ENCODE assay signal across 20 cellular contexts in the genomic region with DNA sequence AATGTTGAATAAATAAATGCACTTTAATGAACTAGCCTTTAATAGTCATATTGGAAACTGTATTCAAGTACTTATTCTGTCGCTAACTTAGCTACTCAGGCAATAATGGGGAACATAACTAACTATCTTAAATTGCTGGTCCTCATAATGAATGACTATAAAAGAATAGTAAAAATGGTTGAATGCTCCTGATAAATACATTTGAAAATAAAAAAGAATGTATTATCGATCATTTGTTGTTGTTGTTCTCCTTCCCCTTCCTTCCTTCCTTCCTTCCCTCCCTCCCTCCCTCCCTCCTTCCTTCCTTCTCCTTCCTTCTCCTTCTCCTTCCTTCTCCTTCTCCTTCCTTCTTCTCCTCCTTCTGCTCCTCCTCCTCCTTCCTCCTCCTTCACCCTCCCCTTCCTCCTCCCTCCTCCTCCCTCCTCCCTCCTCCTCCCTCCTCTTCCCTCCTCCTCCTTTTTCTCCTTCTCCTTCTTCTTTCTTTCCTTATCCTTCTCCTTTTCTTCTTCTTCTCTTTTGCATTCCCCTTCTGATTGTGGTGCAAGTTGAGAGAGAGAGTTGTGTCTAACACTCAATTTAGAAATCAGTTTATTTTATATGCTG.
DNase-seq lines count a peak whose midpoint lies in the region; ATAC-seq, FAIRE-seq and TF ChIP-seq lines count a peak whose summit lies in the region.
"Had no signal": no experiment of that assay in that cellular context is flagged by ENCODE, and none has a peak within 500 bp of the region (broad histone marks: within the 10 kb centered on the region; RNA-seq: fewer than 3 reads in every experiment).

No MANE protein-coding gene starts in this region.

- H3K9me1 ChIP-seq in IMR-90 (ENCODE audit: insufficient read depth, low read length) (0 out of 2 replicates have a peak, but pooled peaks cover 2% of the 10 kb centered on the region), K562 (ENCODE audit: control insufficient read depth, insufficient read depth, low read length) (no peaks in the 10 kb centered on the region)

- H3K9me3 ChIP-seq in HepG2 (ENCODE audit: low read length): no peaks in the 10 kb centered on the region
- no peaks in the 10 kb centered on the region for H3K9me3 ChIP-seq in right lobe of liver
- no peaks in the 10 kb centered on the region for H3K9me3 ChIP-seq in IMR-90 (ENCODE audit: control insufficient read depth, insufficient read depth, low read length)
- no peaks in the 10 kb centered on the region for H3K9me3 ChIP-seq in K562 (replicated peaks; ENCODE audit: control insufficient read depth, insufficient read depth, low read depth, low read length)
- H3K9me3 ChIP-seq: A549; BLaER1 treated with 17β-estradiol and CSF1 and Interleukin-3, amounts not matched to agents 10 nM and 100 nM; Caco-2 had no signal

- H3K27me3 ChIP-seq in HepG2 (ENCODE audit: control insufficient read depth in 1 of 2, insufficient read depth in 2 of 2, low read length in 2 of 2) (no peaks in the 10 kb centered on the region), right lobe of liver (no peaks in the 10 kb centered on the region), IMR-90 (ENCODE audit: control insufficient read depth, insufficient read depth, low read length) (no peaks in the 10 kb centered on the region), K562 (ENCODE audit: control insufficient read depth in 2 of 2, insufficient read depth in 2 of 2, low read length in 2 of 2) (no peaks in the 10 kb centered on the region)
- H3K27me3 ChIP-seq: BLaER1 treated with 17β-estradiol and CSF1 and Interleukin-3, amounts not matched to agents 10 nM and 100 nM had no signal

- CTCF ChIA-PET in HepG2 (lab: Yijun Ruan, JAX; ENCODE audit: low intra/inter-chr PET ratio, low total read pairs): no interaction called here
- CTCF ChIA-PET in IMR-90 (lab: Yijun Ruan, JAX): no interaction called here
- CTCF ChIA-PET in K562 (lab: Yijun Ruan, JAX; ENCODE audit: low intra/inter-chr PET ratio): no interaction called here

- no peak for TF ChIP-seq POLR2A in HepG2 (IDR thresholded peaks at IDR 0.05; ENCODE audit: insufficient read depth in 1 of 2, low read depth in 2 of 2, low read length in 2 of 2)
- TF ChIP-seq POLR2A in right lobe of liver (IDR thresholded peaks at IDR 0.05): no peak
- TF ChIP-seq POLR2A in IMR-90 (IDR thresholded peaks at IDR 0.05; ENCODE audit: low read depth, low read length): no peak
- no peak for TF ChIP-seq POLR2A in K562 (conservative IDR thresholded peaks at IDR 0.05)

- H3K79me2 ChIP-seq in HepG2 (ENCODE audit: insufficient read depth, low read length) (no peaks in the 10 kb centered on the region), K562 (ENCODE audit: control insufficient read depth, insufficient read depth, low read length) (no peaks in the 10 kb centered on the region)

- H3K36me3 ChIP-seq in HepG2 (replicated peaks in 1 of 2; ENCODE audit: control insufficient read depth in 1 of 2, insufficient read depth in 2 of 2, low read length in 2 of 2): no peaks in the 10 kb centered on the region
- no peaks in the 10 kb centered on the region for H3K36me3 ChIP-seq in right lobe of liver
- peaks cover 2% of the 10 kb centered on the region; the same call in 1 of the 2 replicates for H3K36me3 ChIP-seq in IMR-90 (ENCODE audit: control insufficient read depth, insufficient read depth, low read length)
- H3K36me3 ChIP-seq in K562 (ENCODE audit: control insufficient read depth, insufficient read depth, low read length): no peaks in the 10 kb centered on the region
- H3K36me3 ChIP-seq: BLaER1 treated with 17β-estradiol and CSF1 and Interleukin-3, amounts not matched to agents 10 nM and 100 nM had no signal

- no peak overlapping the region for H2BK20ac ChIP-seq in IMR-90 (ENCODE audit: low read depth, low read length)

- no peak overlapping the region for H4K5ac ChIP-seq in IMR-90 (ENCODE audit: low read depth, low read length)

- no peak overlapping the region for H3K4me2 ChIP-seq in HepG2 (ENCODE audit: low read depth, low read length)
- no peak overlapping the region for H3K4me2 ChIP-seq in IMR-90 (ENCODE audit: low read depth, low read length)
- no peak overlapping the region for H3K4me2 ChIP-seq in K562 (ENCODE audit: insufficient read depth, low read length)
- H3K4me2 ChIP-seq: A549; BLaER1 treated with 17β-estradiol and CSF1 and Interleukin-3, amounts not matched to agents 10 nM and 100 nM had no signal

- 43% methylated on average over 2 of the region's 2 CpGs for WGBS in HepG2 (ENCODE audit: low lambda C conversion rate)
- 48% methylated on average over 2 of the region's 2 CpGs for WGBS in right lobe of liver (ENCODE audit: insufficient coverage, low coverage, low lambda C conversion rate, missing lambda C conversion rate)
- no CpG with 5 or more reads among the region's 2 CpGs for WGBS in IMR-90 (ENCODE audit: extremely low coverage in 2 of 2, insufficient read length in 1 of 2), 2 experiments
- 0% methylated on average over 2 of the region's 2 CpGs for WGBS in K562 (ENCODE audit: insufficient coverage, low coverage, missing lambda C conversion rate)

- no peak overlapping the region for H3K4ac ChIP-seq in IMR-90 (ENCODE audit: low read depth, low read length)

- H4K20me1 ChIP-seq in HepG2 (ENCODE audit: insufficient read depth, low read length) (no peaks in the 10 kb centered on the region), IMR-90 (ENCODE audit: insufficient read depth, low read length) (no peaks in the 10 kb centered on the region), K562 (replicated peaks; ENCODE audit: control insufficient read depth, insufficient read depth, low read length) (no peaks in the 10 kb centered on the region)
- H4K20me1 ChIP-seq: BLaER1 treated with 17β-estradiol and CSF1 and Interleukin-3, amounts not matched to agents 10 nM and 100 nM had no signal

- H3K9ac ChIP-seq in HepG2 (ENCODE audit: insufficient read depth, low read depth, low read length): no peak overlapping the region
- no peak overlapping the region for H3K9ac ChIP-seq in IMR-90 (ENCODE audit: low read depth, low read length)
- H3K9ac ChIP-seq in K562 (ENCODE audit: insufficient read depth in 1 of 2, low read depth in 2 of 2, low read length in 2 of 2): no peak overlapping the region
- H3K9ac ChIP-seq: BLaER1 treated with 17β-estradiol and CSF1 and Interleukin-3, amounts not matched to agents 10 nM and 100 nM had no signal

- in situ Hi-C loops in HepG2 (cut with HindIII; ENCODE audit: extremely low pct_ligation_motif_present, low pct_unique_long_range_greater_than_20kb): no loop called here
- in situ Hi-C loops in IMR-90 (cut with MboI; ENCODE audit: low sequenced_read_pairs): no loop called here
- in situ Hi-C loops in K562 (cut with MboI): no loop called here

- FAIRE-seq in HepG2 (lab: Jason Lieb, UNC) (no peak), K562 (lab: Jason Lieb, UNC) (no peak)
- FAIRE-seq: A549, D721Med, G401.6, GM12891 had no signal

- H4K91ac ChIP-seq in IMR-90 (ENCODE audit: insufficient read depth, low read depth, low read length): no peak overlapping the region

- TF ChIP-seq RAD21 in HepG2 (CRISPR knock-in tag; IDR thresholded peaks at IDR 0.05) (no peak), IMR-90 (IDR thresholded peaks at IDR 0.05; ENCODE audit: low read length) (no peak), K562 (CRISPR knock-in tag; conservative IDR thresholded peaks at IDR 0.05 in 1 of 2, IDR thresholded peaks at IDR 0.05 in 1 of 2) (no peak)

- H3K4me1 ChIP-seq in HepG2 (ENCODE audit: insufficient read depth, low read length) (no peaks in the 10 kb centered on the region), right lobe of liver (no peaks in the 10 kb centered on the region), IMR-90 (ENCODE audit: control insufficient read depth, insufficient read depth, low read length) (peaks cover 5% of the 10 kb centered on the region; the same call in 1 of the 2 replicates), K562 (replicated peaks in 1 of 2; ENCODE audit: control insufficient read depth in 2 of 2, insufficient read depth in 2 of 2, low read length in 2 of 2) (no peaks in the 10 kb centered on the region)
- H3K4me1 ChIP-seq: A549; BLaER1 treated with 17β-estradiol and CSF1 and Interleukin-3, amounts not matched to agents 10 nM and 100 nM; Caco-2 had no signal

- dilution Hi-C loops in IMR-90 (cut with HindIII; ENCODE audit: low sequenced_read_pairs, unreplicated experiment): no loop called here

- H3K23ac ChIP-seq in IMR-90 (ENCODE audit: low read depth, low read length): no peak overlapping the region

- H3K56ac ChIP-seq in IMR-90 (ENCODE audit: extremely low read depth, insufficient read depth, low read length): no peak overlapping the region

- H2BK5ac ChIP-seq in IMR-90 (ENCODE audit: low read depth, low read length, poor library complexity, severe bottlenecking): peak overlapping the region; percentile 36

- TF ChIP-seq EP300 in HepG2 (IDR thresholded peaks at IDR 0.05; ENCODE audit: low read depth in 2 of 2, low read length in 2 of 2) (no peak), HepG2 (CRISPR knock-in tag; IDR thresholded peaks at IDR 0.05; ENCODE audit: borderline replicate concordance) (no peak), K562 (IDR thresholded peaks at IDR 0.05; ENCODE audit: low read length) (no peak)

- no peak overlapping the region for H4K8ac ChIP-seq in IMR-90 (ENCODE audit: low read depth in 2 of 2, low read length in 2 of 2)

- POLR2A ChIA-PET in HepG2 (lab: Yijun Ruan, JAX): no interaction called here
- POLR2A ChIA-PET in IMR-90 (lab: Charles Lee; ENCODE audit: unreplicated experiment): no interaction called here
- POLR2A ChIA-PET in K562 (lab: Yijun Ruan, JAX): no interaction called here

- BruUV-seq in HepG2 (replicated peaks; lab: Mats Ljungman, UMichigan) (no TSS peak), IMR-90 (replicated peaks; lab: Mats Ljungman, UMichigan) (no TSS peak), K562 (replicated peaks; lab: Mats Ljungman, UMichigan) (no TSS peak)

- H2AFZ ChIP-seq in HepG2 (ENCODE audit: low read length) (no peak overlapping the region), IMR-90 (replicated peaks; ENCODE audit: low read length, poor library complexity) (no peak overlapping the region), K562 (ENCODE audit: low read depth, low read length) (no peak overlapping the region)

- H3K27ac ChIP-seq in HepG2 (ENCODE audit: extremely low read length, insufficient read depth, low read length): no peak overlapping the region
- H3K27ac ChIP-seq in right lobe of liver: no peak overlapping the region
- no peak overlapping the region for H3K27ac ChIP-seq in IMR-90 (ENCODE audit: insufficient read depth, low read length)
- no peak overlapping the region for H3K27ac ChIP-seq in K562 (ENCODE audit: extremely low read depth, low read depth, low read length)
- H3K27ac ChIP-seq: 22Rv1; A549; BLaER1 treated with 17β-estradiol and CSF1 and Interleukin-3, amounts not matched to agents 10 nM and 100 nM; C4-2B had no signal

- H2AK5ac ChIP-seq in IMR-90 (ENCODE audit: low read depth, low read length): no peak overlapping the region

- DNase-seq in HepG2 (ENCODE audit: low spot score) (no peak), right lobe of liver (no peak), IMR-90 (no peak), K562 (ENCODE audit: extremely low read depth in 1 of 4, low spot score in 3 of 4) (no peak), NCI-H2196 treated with DMSO at 0.1 percent for 48 hours (lab: John Stamatoyannopoulos, UW; ENCODE audit: unreplicated experiment) (no peak), NCI-H446 treated with DMSO at 0.1 percent for 48 hours (lab: John Stamatoyannopoulos, UW) (no peak)
- DNase-seq: AML-193; Caco-2; Calu3; CD4-positive, alpha-beta T cell; CD8-positive, alpha-beta T cell; DMS79 treated with DMSO at 0.1 percent for 48 hours; GF-D8 had no signal

- H2BK120ac ChIP-seq in IMR-90 (ENCODE audit: low read depth, low read length): no peak overlapping the region

- peaks cover 14 to 21% of the 10 kb centered on the region in 2 experiments for H3K79me1 ChIP-seq in IMR-90 (ENCODE audit: low read depth in 1 of 2, low read length in 2 of 2)

- H2BK15ac ChIP-seq in IMR-90 (ENCODE audit: low read depth, low read length): no peak overlapping the region

- ATAC-seq in HepG2 (no peak), right lobe of liver (no peak), IMR-90 (ENCODE audit: low read depth) (no peak), K562 (no peak)
- ATAC-seq: A549; CD8-positive, alpha-beta T cell had no signal

- H3K4me3 ChIP-seq in HepG2 (replicated peaks in 1 of 3; ENCODE audit: insufficient read depth in 1 of 3, low read depth in 2 of 3, low read length in 3 of 3) (no peak overlapping the region), right lobe of liver (no peak overlapping the region), IMR-90 (ENCODE audit: insufficient read depth, low read depth, low read length) (no peak overlapping the region), K562 (no peak overlapping the region)
- H3K4me3 ChIP-seq: A549; BLaER1 treated with 17β-estradiol and CSF1 and Interleukin-3, amounts not matched to agents 10 nM and 100 nM had no signal

- no peak overlapping the region for H2AK9ac ChIP-seq in IMR-90 (replicated peaks; ENCODE audit: low read depth, low read length, poor library complexity)

- H3K14ac ChIP-seq in IMR-90 (replicated peaks; ENCODE audit: low read depth, low read length): no peak overlapping the region

- no peak overlapping the region for H3K18ac ChIP-seq in IMR-90 (ENCODE audit: low read depth, low read length)

- TF ChIP-seq CTCF in HepG2 (CRISPR knock-in tag; IDR thresholded peaks at IDR 0.05): no peak
- TF ChIP-seq CTCF in right lobe of liver (IDR thresholded peaks at IDR 0.05): no peak
- no peak for TF ChIP-seq CTCF in IMR-90 (conservative IDR thresholded peaks at IDR 0.05; ENCODE audit: low read depth, low read length)
- no peak for TF ChIP-seq CTCF in K562 (IDR thresholded peaks at IDR 0.05 in 2 of 3, conservative IDR thresholded peaks at IDR 0.05 in 1 of 3; ENCODE audit: insufficient read depth in 2 of 3, low read depth in 1 of 3, low read length in 3 of 3)

- intact Hi-C loops in HepG2 (cut with micrococcal nuclease; ENCODE audit: unreplicated experiment): no loop called here
- intact Hi-C loops in right lobe of liver (cut with DNase I): no loop called here
- intact Hi-C loops in IMR-90 (cut with micrococcal nuclease): no loop called here
- intact Hi-C loops in K562 (cut with micrococcal nuclease): no loop called here
